ENCODE assay signal across 8 cellular contexts in the genomic region with DNA sequence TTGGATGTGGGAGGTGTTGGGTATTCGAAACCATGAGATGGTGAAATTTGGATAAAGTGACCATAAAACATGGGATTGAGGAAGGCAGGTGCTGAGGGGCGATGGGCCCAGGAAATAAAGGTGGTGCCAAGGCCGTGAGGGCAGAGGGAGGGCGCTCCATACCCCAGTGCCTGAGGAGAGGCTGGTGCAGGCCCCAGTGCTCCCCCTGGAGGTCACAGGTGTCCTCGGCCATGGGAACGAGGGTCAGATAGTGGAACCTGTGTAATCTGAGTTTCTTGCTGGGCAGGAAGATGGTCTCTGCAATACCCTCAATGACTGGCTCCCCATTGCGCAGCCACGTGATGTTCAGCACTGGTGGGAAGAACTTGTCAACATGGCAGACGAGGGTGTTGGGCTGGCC. TPM values are rescaled to one million over a fixed set of nuclear protein-coding genes. Genes with fewer than 3 reads are reported as not detected.
DNase-seq lines count a peak whose midpoint lies in the region; ATAC-seq and TF ChIP-seq lines count a peak whose summit lies in the region.

No MANE protein-coding gene starts in this region.

- ATAC-seq in heart right ventricle (peak in 5 of 8 donors; percentile 51 to 74 (median 55)), GM21723 (IDR thresholded peaks at IDR 0.05; ENCODE audit: unreplicated experiment) (no peak)

- H3K36me3 Mint-ChIP-seq in CD14-positive monocyte = peaks cover 16 to 17% of the 10 kb centered on the region in 2 donors
- no peaks in the 10 kb centered on the region for H3K36me3 Mint-ChIP-seq in activated T-cell treated with anti-CD3 and anti-CD28 coated beads, Interleukin-2, amount 50 U/mL, for 24 hours (ENCODE audit: low read depth)

- no peaks in the 10 kb centered on the region for H4K20me1 ChIP-seq in MM.1S (ENCODE audit: insufficient read depth, low read length)

- H3K9me3 ChIP-seq in MM.1S (replicated peaks; ENCODE audit: insufficient read depth, low read length) (no peaks in the 10 kb centered on the region), heart right ventricle (peaks cover 0 to 2% (median 0%) of the 10 kb centered on the region in 11 donors)

- H3K4me3 ChIP-seq in MM.1S (ENCODE audit: low read length) (no peak overlapping the region), heart right ventricle (no peak overlapping the region)

- H3K4me2 ChIP-seq in MM.1S (ENCODE audit: low read depth, low read length) = no peak overlapping the region

- TF ChIP-seq CTCF in CD14-positive monocyte (IDR thresholded peaks at IDR 0.05) (peak; percentile 74), MM.1S (IDR thresholded peaks at IDR 0.05; ENCODE audit: low read length) (peak; percentile 88), heart right ventricle (IDR thresholded peaks at IDR 0.05) (peak in 8 of 9 donors; percentile 19 to 73 (median 61))

- H3K36me3 ChIP-seq in MM.1S (replicated peaks; ENCODE audit: insufficient read depth, low read length) (no peaks in the 10 kb centered on the region), heart right ventricle (peaks cover 0 to 16% (median 0%) of the 10 kb centered on the region in 9 donors)

- H3K4me1 ChIP-seq in MM.1S (ENCODE audit: low read length) (no peaks in the 10 kb centered on the region), heart right ventricle (no peaks in the 10 kb centered on the region)

- H3K4me1 Mint-ChIP-seq in CD14-positive monocyte = peaks cover 2% of the 10 kb centered on the region
- H3K4me1 Mint-ChIP-seq in activated T-cell treated with anti-CD3 and anti-CD28 coated beads, Interleukin-2, amount 50 U/mL, for 24 hours (ENCODE audit: low read depth) = no peaks in the 10 kb centered on the region

- H3F3A ChIP-seq in MM.1S (ENCODE audit: insufficient read depth, low read length) = no peaks in the 10 kb centered on the region

- H3K27me3 Mint-ChIP-seq in CD14-positive monocyte (ENCODE audit: low read depth in 3 of 3) = peaks cover 2 to 3% (median 2%) of the 10 kb centered on the region in 3 donors
- peaks cover 12% of the 10 kb centered on the region for H3K27me3 Mint-ChIP-seq in activated T-cell treated with anti-CD3 and anti-CD28 coated beads, Interleukin-2, amount 50 U/mL, for 24 hours

- H3K4me3 Mint-ChIP-seq in CD14-positive monocyte = no peak overlapping the region
- no peak overlapping the region for H3K4me3 Mint-ChIP-seq in activated T-cell treated with anti-CD3 and anti-CD28 coated beads, Interleukin-2, amount 50 U/mL, for 24 hours

- H3K79me2 ChIP-seq in MM.1S (ENCODE audit: low read length) = no peaks in the 10 kb centered on the region

- H3K9ac ChIP-seq in MM.1S (ENCODE audit: low read length) = no peak overlapping the region

- peaks cover 0 to 10% (median 1%) of the 10 kb centered on the region in 7 donors for H3K9me3 Mint-ChIP-seq in CD14-positive monocyte
- no peaks in the 10 kb centered on the region for H3K9me3 Mint-ChIP-seq in activated T-cell treated with anti-CD3 and anti-CD28 coated beads, Interleukin-2, amount 50 U/mL, for 24 hours

- WGBS in heart right ventricle, 2 donors = 37 to 46% methylated on average over 9 of the region's 9 CpGs

- H3K27ac Mint-ChIP-seq in CD14-positive monocyte = no peak overlapping the region
- H3K27ac Mint-ChIP-seq in activated T-cell treated with anti-CD3 and anti-CD28 coated beads, Interleukin-2, amount 50 U/mL, for 24 hours = no peak overlapping the region

- no peak overlapping the region for H2AFZ ChIP-seq in MM.1S (ENCODE audit: low read length)

- DNase-seq in CD14-positive monocyte (ENCODE audit: low spot score) (peak; percentile 67), MM.1S (peak; percentile 46), heart right ventricle (peak in 1 of 2 donors; percentile 43), GM19240 (ENCODE audit: insufficient read length, low spot score) (no peak), NCI-H2029 treated with DMSO at 0.1 percent for 48 hours (lab: John Stamatoyannopoulos, UW) (no peak)
- DNase-seq in activated T-cell treated with anti-CD3 and anti-CD28 coated beads, Interleukin-2, amount 50 U/mL, for 24 hours = peak; percentile 69
- peak in 2 of 3 donors; percentile 59 to 62 for DNase-seq in stimulated activated CD4-positive, alpha-beta T cell treated with anti-CD3 and anti-CD28 coated beads, TNF-alpha, amount 100 ng/mL, for 48 hours (ENCODE audit: low read depth in 3 of 3)

- H3K9me2 ChIP-seq in MM.1S (replicated peaks; ENCODE audit: insufficient read depth, low read length) = no peaks in the 10 kb centered on the region

- H3K27me3 ChIP-seq in MM.1S (replicated peaks; ENCODE audit: insufficient read depth, low read length) = no peaks in the 10 kb centered on the region
- H3K27me3 ChIP-seq in heart right ventricle = peaks cover 0 to 13% (median 0%) of the 10 kb centered on the region in 7 donors

- H3K27ac ChIP-seq in MM.1S (ENCODE audit: low read length) (no peak overlapping the region), heart right ventricle (no peak overlapping the region)

- intact Hi-C loops in CD14-positive monocyte (cut with micrococcal nuclease) (no loop called here), heart right ventricle (cut with DNase I) (loop anchor here in 3 of 10 donors (2.0 to 5.0 kb wide), 2 partner anchors 79 to 205 kb away; no protein-coding TSS in a partner anchor)

RNA-seq across cellular contexts. Expression of a gene that starts 16.2 kb away (rescaled TPM):
- polyA plus RNA-seq in CD14-positive monocyte = 100 to 1,000 TPM; 569 to 682 TPM
- 100 to 1,000 TPM in 1 of 10 donors, 10 to 100 TPM in 9; 19.2 to 264 (median 34.8) TPM for total RNA-seq in heart right ventricle
- polyA plus RNA-seq in heart right ventricle = 10 to 100 TPM; 18.7 to 48.2 TPM

RNA-seq across cellular contexts. Expression of a gene that starts 18.5 kb away (rescaled TPM):
- polyA plus RNA-seq in CD14-positive monocyte (100 to 1,000 TPM; 578 to 796 TPM), heart right ventricle (10 to 100 TPM; 18.2 to 24.3 TPM)
- 100 to 1,000 TPM in 1 of 10 donors, 10 to 100 TPM in 9; 17.8 to 328 (median 53.6) TPM for total RNA-seq in heart right ventricle

Comparison
In these comparisons a context has a peak if more than half of its experiments do, and no peak if none do; other contexts are left out.
1. DNase-seq: peak in CD14-positive monocyte (single experiment), MM.1S (single experiment), activated T-cell treated with anti-CD3 and anti-CD28 coated beads, Interleukin-2, amount 50 U/mL, for 24 hours (single experiment) and stimulated activated CD4-positive, alpha-beta T cell treated with anti-CD3 and anti-CD28 coated beads, TNF-alpha, amount 100 ng/mL, for 48 hours (2 of 3); none in GM19240 (single experiment) and NCI-H2029 treated with DMSO at 0.1 percent for 48 hours (single experiment).
2. RNA of a gene that starts 16.2 kb away (polyA plus RNA-seq): 569 to 682 TPM in CD14-positive monocyte; 18.7 to 48.2 TPM in heart right ventricle; every median in the first group is over 10 times any median in the second.
3. RNA of a gene that starts 18.5 kb away (polyA plus RNA-seq): 578 to 796 TPM in CD14-positive monocyte; 18.2 to 24.3 TPM in heart right ventricle; every median in the first group is over 10 times any median in the second.
4. Peak in every context shown above with its lines, with median percentiles within 50 percentile points of each other: CTCF ChIP-seq.